In the genomic region with DNA sequence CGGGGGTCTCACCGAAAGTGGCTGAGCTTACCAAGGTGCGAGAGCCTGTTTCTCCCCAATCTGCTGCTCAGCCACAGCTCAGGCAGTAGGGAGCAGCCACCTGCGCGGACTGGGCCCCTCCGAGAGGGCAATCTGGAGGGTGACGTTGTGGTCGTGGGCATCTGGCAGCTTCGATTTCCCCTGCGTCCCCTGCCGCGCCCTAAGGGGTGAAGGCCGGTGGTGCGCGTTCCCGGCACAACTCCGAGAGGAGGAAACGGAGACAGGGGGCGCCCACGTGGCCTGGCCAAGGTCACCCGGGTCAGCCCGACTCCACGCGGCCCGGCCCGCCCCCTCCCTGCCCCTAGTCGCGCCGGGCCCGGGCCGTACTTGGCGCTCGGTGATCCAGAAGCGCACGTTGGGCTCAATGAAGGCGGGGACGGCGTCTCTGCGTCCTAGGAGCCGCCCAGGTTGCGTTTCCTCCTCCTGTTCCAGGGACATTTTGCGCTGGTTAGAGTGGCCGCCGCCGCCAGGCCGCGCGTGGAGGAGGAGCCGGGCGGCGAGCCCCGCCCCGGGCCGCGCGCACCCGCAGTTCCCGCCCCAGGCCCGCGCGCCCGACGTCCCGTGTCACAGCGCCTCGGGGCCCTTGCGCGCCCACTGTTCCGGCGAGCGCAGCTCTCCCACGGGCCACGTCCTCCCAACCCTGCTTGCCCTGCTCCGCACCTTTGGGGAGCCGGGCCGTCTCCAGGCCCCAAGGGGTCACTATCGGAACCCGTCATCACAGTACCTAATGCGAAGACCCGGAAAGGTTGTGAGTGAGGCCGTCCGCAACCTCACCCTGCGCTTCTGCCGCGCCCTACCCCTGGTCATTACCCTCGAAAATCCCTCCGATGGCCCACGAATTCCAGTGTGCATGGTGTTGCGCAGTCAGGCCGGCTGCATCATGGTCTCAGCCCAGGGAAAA, we compare ENCODE assay signal across 8 cellular contexts. TPM values are rescaled to one million over a fixed set of nuclear protein-coding genes. Genes with fewer than 3 reads are reported as not detected.
A peak's percentile ranks its signal among the peaks of the same experiment; 100 is the strongest.
DNase-seq lines count a peak whose midpoint lies in the region; ATAC-seq and TF ChIP-seq lines count a peak whose summit lies in the region.

A gene with protein sequence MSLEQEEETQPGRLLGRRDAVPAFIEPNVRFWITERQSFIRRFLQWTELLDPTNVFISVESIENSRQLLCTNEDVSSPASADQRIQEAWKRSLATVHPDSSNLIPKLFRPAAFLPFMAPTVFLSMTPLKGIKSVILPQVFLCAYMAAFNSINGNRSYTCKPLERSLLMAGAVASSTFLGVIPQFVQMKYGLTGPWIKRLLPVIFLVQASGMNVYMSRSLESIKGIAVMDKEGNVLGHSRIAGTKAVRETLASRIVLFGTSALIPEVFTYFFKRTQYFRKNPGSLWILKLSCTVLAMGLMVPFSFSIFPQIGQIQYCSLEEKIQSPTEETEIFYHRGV (minus strand): TSS at position 544 of the 940 bp plus-strand sequence. CDS start 67 bp downstream, at position 477.

- no peaks in the 10 kb centered on the region for H3K9me2 ChIP-seq in DOHH2 (replicated peaks; ENCODE audit: control insufficient read depth, low read length)

- H3K9ac ChIP-seq in HUES48 (ENCODE audit: low read depth, low read length), result peak within 1 kb of the TSS; percentile 81

- H3K27ac ChIP-seq in DOHH2 (ENCODE audit: low read depth, low read length) (peak within 1 kb of the TSS; percentile 71), HUES48 (ENCODE audit: low read depth, low read length) (peak within 1 kb of the TSS; percentile 59), SJCRH30 (peak within 1 kb of the TSS; percentile 85), suprapubic skin (peak within 1 kb of the TSS; percentile 84)

- H3K4me1 ChIP-seq in DOHH2 (ENCODE audit: control insufficient read depth, low read length), result peaks cover 52% of the 10 kb centered on the region
- peaks cover 8% of the 10 kb centered on the region for H3K4me1 ChIP-seq in HUES48 (ENCODE audit: control insufficient read depth, insufficient read depth, low read length)
- no peaks in the 10 kb centered on the region for H3K4me1 ChIP-seq in SJCRH30
- peaks cover 19% of the 10 kb centered on the region for H3K4me1 ChIP-seq in suprapubic skin

- peaks cover 35% of the 10 kb centered on the region for H3K79me2 ChIP-seq in DOHH2 (ENCODE audit: control insufficient read depth, low read length)

- peak in 1 of 2 donors; percentile 59 for TF ChIP-seq POLR2A in suprapubic skin (IDR thresholded peaks at IDR 0.05)

- H3K36me3 ChIP-seq in DOHH2 (ENCODE audit: control insufficient read depth, low read length) (peaks cover 84% of the 10 kb centered on the region), HUES48 (ENCODE audit: control insufficient read depth, insufficient read depth, low read length) (peaks cover 33% of the 10 kb centered on the region), SJCRH30 (peaks cover 26% of the 10 kb centered on the region), suprapubic skin (peaks cover 30% of the 10 kb centered on the region)

- H3K9me3 ChIP-seq in DOHH2 (ENCODE audit: control insufficient read depth, insufficient read depth, low read length) (no peaks in the 10 kb centered on the region), HUES48 (ENCODE audit: control insufficient read depth, insufficient read depth, low read length) (no peaks in the 10 kb centered on the region), SJCRH30 (replicated peaks) (no peaks in the 10 kb centered on the region), suprapubic skin (no peaks in the 10 kb centered on the region)

- no peaks in the 10 kb centered on the region for H3K27me3 ChIP-seq in DOHH2 (ENCODE audit: control insufficient read depth, low read length)
- H3K27me3 ChIP-seq in HUES48 (ENCODE audit: control insufficient read depth, insufficient read depth, low read length), result no peaks in the 10 kb centered on the region; the same call in 1 of the 2 replicates
- H3K27me3 ChIP-seq in SJCRH30, result no peaks in the 10 kb centered on the region
- no peaks in the 10 kb centered on the region for H3K27me3 ChIP-seq in suprapubic skin

- H3K4me3 ChIP-seq in DOHH2 (ENCODE audit: low read length), result peak within 1 kb of the TSS; percentile 97
- peak within 1 kb of the TSS; percentile 86 for H3K4me3 ChIP-seq in HUES48 (ENCODE audit: low read depth, low read length)
- H3K4me3 ChIP-seq in SJCRH30, result peak within 1 kb of the TSS; percentile 92
- H3K4me3 ChIP-seq in suprapubic skin, result peak within 1 kb of the TSS; percentile 80

- no peak for TF ChIP-seq EP300 in suprapubic skin (IDR thresholded peaks at IDR 0.05)

- H4K20me1 ChIP-seq in DOHH2 (ENCODE audit: control insufficient read depth, insufficient read depth, low read depth, low read length), result no peaks in the 10 kb centered on the region

- H3F3A ChIP-seq in DOHH2 (ENCODE audit: control insufficient read depth, insufficient read depth), result peaks cover 28% of the 10 kb centered on the region

- peak within 1 kb of the TSS; percentile 83 for H3K4me2 ChIP-seq in DOHH2 (ENCODE audit: low read length)

- peak; percentile 71 to 80 for DNase-seq in SJCRH30
- DNase-seq in activated gamma-delta T cell treated with Interleukin-2 at 50 U/mL for 16 hours, result peak; percentile 70
- DNase-seq in germinal center (ENCODE audit: low spot score), result peak; percentile 84
- DNase-seq in occipital lobe (lab: John Stamatoyannopoulos, UW), result peak; percentile 79
- DNase-seq in suprapubic skin (ENCODE audit: low spot score in 2 of 2), result peak; percentile 84 to 87

- TF ChIP-seq CTCF in DOHH2 (IDR thresholded peaks at IDR 0.05; ENCODE audit: low read depth, low read length, poor library complexity, severe bottlenecking), result peak; percentile 15
- no peak for TF ChIP-seq CTCF in suprapubic skin (IDR thresholded peaks at IDR 0.05)

- under 1% methylated on average over 26 of the region's 90 CpGs for WGBS in suprapubic skin

- peak; percentile 94 for ATAC-seq in GM21381 (IDR thresholded peaks at IDR 0.05; ENCODE audit: unreplicated experiment)

RNA-seq across cellular contexts. Expression of the gene that starts here (rescaled TPM):
- total RNA-seq in SJCRH30 (2014; rRNA removed; shearing (Covaris generic)), result 31.4 and 32.1 TPM in 2 replicates
- total RNA-seq in occipital lobe, result 22.6 TPM
- total RNA-seq in suprapubic skin, result 10 to 100 TPM; 12.2 to 37.4 (median 15.0) TPM

Comparison
In these comparisons a context has a peak if more than half of its experiments do, and no peak if none do; other contexts are left out.
1. Peak in every context shown above with its lines: DNase-seq, ATAC-seq, H3K4me3 ChIP-seq and H3K27ac ChIP-seq.